Comparison of ENCODE assay signal across 8 cellular contexts in genomic region chr17:80455328-80455710, GRCh38. TPM values are rescaled to one million over a fixed set of nuclear protein-coding genes. Genes with fewer than 3 reads are reported as not detected.
DNase-seq lines count a peak whose midpoint lies in the region; ATAC-seq and TF ChIP-seq lines count a peak whose summit lies in the region.

No MANE protein-coding gene starts in this region.

- H3K27ac Mint-ChIP-seq in CD14-positive monocyte, result peak overlapping the region; percentile 89 to 96 (median 94)
- H3K27ac Mint-ChIP-seq in activated naive CD4-positive, alpha-beta T cell treated with anti-CD3 and anti-CD28 coated beads, Interleukin-2, amount 50 U/mL, for 72 hours, result peak overlapping the region; percentile 99

- H3K4me1 ChIP-seq in heart right ventricle (peaks cover 8 to 39% (median 30%) of the 10 kb centered on the region in 9 donors), prostate gland (replicated peaks) (no peaks in the 10 kb centered on the region)

- H3K27me3 ChIP-seq in heart right ventricle, result no peaks in the 10 kb centered on the region
- no peaks in the 10 kb centered on the region for H3K27me3 ChIP-seq in prostate gland (replicated peaks; ENCODE audit: insufficient read depth)

- peaks cover 2 to 9% (median 6%) of the 10 kb centered on the region in 7 donors for H3K9me3 Mint-ChIP-seq in CD14-positive monocyte
- no peaks in the 10 kb centered on the region for H3K9me3 Mint-ChIP-seq in activated naive CD4-positive, alpha-beta T cell treated with anti-CD3 and anti-CD28 coated beads, Interleukin-2, amount 50 U/mL, for 72 hours

- H3K27me3 Mint-ChIP-seq in CD14-positive monocyte (ENCODE audit: low read depth in 3 of 3), result peaks cover 10 to 28% (median 22%) of the 10 kb centered on the region in 3 donors

- WGBS in heart right ventricle, 2 donors, result 6% methylated on average over 21 of the region's 21 CpGs
- 4% methylated on average over 20 of the region's 21 CpGs for WGBS in prostate gland

- peak; percentile 38 to 56 for ATAC-seq in activated naive CD4-positive, alpha-beta T cell treated with anti-CD3 and anti-CD28 coated beads, Interleukin-2, amount 50 U/mL, for 72 hours
- ATAC-seq in heart right ventricle (peak; percentile 15 to 54 (median 40)), GM21367 (IDR thresholded peaks at IDR 0.05; ENCODE audit: unreplicated experiment) (no peak)

- TF ChIP-seq POLR2A in prostate gland (IDR thresholded peaks at IDR 0.05), result no peak

- H3K4me3 ChIP-seq in LNCaP clone FGC (ENCODE audit: low read depth, low read length), result peak overlapping the region; percentile 87
- peak overlapping the region; percentile 55 to 92 (median 70) for H3K4me3 ChIP-seq in heart right ventricle
- peak overlapping the region; percentile 63 to 85 for H3K4me3 ChIP-seq in prostate gland

- intact Hi-C loops in CD14-positive monocyte (cut with micrococcal nuclease) (loop anchor here in 1 of 2 donors (2.0 kb wide), 1 partner anchor 41 kb away; the partner anchor contains the start of gene ENDOV), heart right ventricle (cut with DNase I) (loop anchor here in 3 of 10 donors (2.0 to 10.0 kb wide), 2 partner anchors 41 to 89 kb away; partner anchors contain the start of genes RPTOR (in 2 of the 3) and ENDOV (in 1 of the 3)), prostate gland (cut with DNase I) (loop anchor here (10.0 kb wide), 1 partner anchor 509 kb away; no protein-coding TSS in a partner anchor), posterior vena cava (cut with DNase I) (no loop called here)

- H3K9me3 ChIP-seq in heart right ventricle, result no peaks in the 10 kb centered on the region
- H3K9me3 ChIP-seq in prostate gland, result no peaks in the 10 kb centered on the region

- no peaks in the 10 kb centered on the region for H3K36me3 Mint-ChIP-seq in CD14-positive monocyte
- H3K36me3 Mint-ChIP-seq in activated naive CD4-positive, alpha-beta T cell treated with anti-CD3 and anti-CD28 coated beads, Interleukin-2, amount 50 U/mL, for 72 hours, result peaks cover 8 to 9% of the 10 kb centered on the region in 2 donors

- no peaks in the 10 kb centered on the region for H3K36me3 ChIP-seq in heart right ventricle
- H3K36me3 ChIP-seq in prostate gland, result no peaks in the 10 kb centered on the region

- H3K4me1 Mint-ChIP-seq in CD14-positive monocyte, result peaks cover 28% of the 10 kb centered on the region

- peak overlapping the region; percentile 86 to 94 for H3K4me3 Mint-ChIP-seq in CD14-positive monocyte

- TF ChIP-seq CTCF in CD14-positive monocyte (IDR thresholded peaks at IDR 0.05) (no peak), LNCaP clone FGC (IDR thresholded peaks at IDR 0.05; ENCODE audit: control insufficient read depth, extremely low read depth, insufficient read depth) (no peak), heart right ventricle (IDR thresholded peaks at IDR 0.05) (no peak), prostate gland (IDR thresholded peaks at IDR 0.05) (no peak)

- no peak for DNase-seq in CD14-positive monocyte (ENCODE audit: low spot score)
- peak; percentile 73 for DNase-seq in GM19240 (ENCODE audit: insufficient read length, low spot score)
- DNase-seq in LNCaP clone FGC (ENCODE audit: low read depth), result peak; percentile 18
- DNase-seq in activated naive CD4-positive, alpha-beta T cell treated with anti-CD3 and anti-CD28 coated beads, Interleukin-2, amount 50 U/mL, for 72 hours (ENCODE audit: low spot score in 2 of 2), result no peak
- peak in 1 of 2 donors; percentile 67 for DNase-seq in heart right ventricle
- no peak for DNase-seq in prostate gland (ENCODE audit: low spot score)
- no peak for DNase-seq in posterior vena cava (ENCODE audit: low spot score)

- H3K27ac ChIP-seq in heart right ventricle (peak overlapping the region; percentile 83 to 99 (median 97)), prostate gland (peak overlapping the region; percentile 96 to 97)

RNA-seq across cellular contexts. Expression of gene NPTX1, which starts 21.1 kb away (rescaled TPM):
- not detected for polyA plus RNA-seq in CD14-positive monocyte
- total RNA-seq in activated naive CD4-positive, alpha-beta T cell treated with anti-CD3 and anti-CD28 coated beads, Interleukin-2, amount 50 U/mL, for 72 hours, result 100 to 1,000 TPM in 1 of 2 donors, 10 to 100 TPM in 1; 23.0 to 135 TPM
- not detected for total RNA-seq in heart right ventricle
- polyA plus RNA-seq in heart right ventricle, result under 1 TPM in 1 of 2 donors, not detected in 1; 0.03 TPM
- total RNA-seq in prostate gland, result under 1 TPM; 0.34 to 0.73 TPM
- total RNA-seq in posterior vena cava, result under 1 TPM; 0.14 to 0.37 TPM

RNA-seq across cellular contexts. Expression of gene ENDOV, which starts 40.4 kb away (rescaled TPM):
- polyA plus RNA-seq in CD14-positive monocyte, result 10 to 100 TPM; 10.4 to 13.3 TPM
- 10 to 100 TPM in 1 of 2 donors, 1 to 10 TPM in 1; 8.8 to 13.0 TPM for total RNA-seq in activated naive CD4-positive, alpha-beta T cell treated with anti-CD3 and anti-CD28 coated beads, Interleukin-2, amount 50 U/mL, for 72 hours
- total RNA-seq in heart right ventricle, result 10 to 100 TPM in 8 of 10 donors, 1 to 10 TPM in 2; 9.0 to 19.9 (median 13.5) TPM
- polyA plus RNA-seq in heart right ventricle, result 10 to 100 TPM in 1 of 2 donors, 1 to 10 TPM in 1; 7.7 to 12.3 TPM
- 10 to 100 TPM; 17.0 to 36.9 TPM for total RNA-seq in prostate gland
- 10 to 100 TPM; 14.1 to 15.5 TPM for total RNA-seq in posterior vena cava

Comparison
In these comparisons a context has a peak if more than half of its experiments do, and no peak if none do; other contexts are left out.
1. DNase-seq: peak in GM19240 (single experiment) and LNCaP clone FGC (single experiment); none in CD14-positive monocyte (single experiment), activated naive CD4-positive, alpha-beta T cell treated with anti-CD3 and anti-CD28 coated beads, Interleukin-2, amount 50 U/mL, for 72 hours (0 of 2), prostate gland (single experiment) and posterior vena cava (single experiment).
2. RNA of gene NPTX1, which starts 21.1 kb away (total RNA-seq): 23.0 to 135 TPM in activated naive CD4-positive, alpha-beta T cell treated with anti-CD3 and anti-CD28 coated beads, Interleukin-2, amount 50 U/mL, for 72 hours; 0.34 to 0.73 TPM in prostate gland, 0.14 to 0.37 TPM in posterior vena cava and not detected in heart right ventricle; every median in the first group is over 10 times any median in the second.
3. Peak in every context shown above with its lines, with median percentiles within 50 percentile points of each other: H3K4me3 ChIP-seq.